Comparison of ENCODE assay signal across 1 cellular context in the genomic region with DNA sequence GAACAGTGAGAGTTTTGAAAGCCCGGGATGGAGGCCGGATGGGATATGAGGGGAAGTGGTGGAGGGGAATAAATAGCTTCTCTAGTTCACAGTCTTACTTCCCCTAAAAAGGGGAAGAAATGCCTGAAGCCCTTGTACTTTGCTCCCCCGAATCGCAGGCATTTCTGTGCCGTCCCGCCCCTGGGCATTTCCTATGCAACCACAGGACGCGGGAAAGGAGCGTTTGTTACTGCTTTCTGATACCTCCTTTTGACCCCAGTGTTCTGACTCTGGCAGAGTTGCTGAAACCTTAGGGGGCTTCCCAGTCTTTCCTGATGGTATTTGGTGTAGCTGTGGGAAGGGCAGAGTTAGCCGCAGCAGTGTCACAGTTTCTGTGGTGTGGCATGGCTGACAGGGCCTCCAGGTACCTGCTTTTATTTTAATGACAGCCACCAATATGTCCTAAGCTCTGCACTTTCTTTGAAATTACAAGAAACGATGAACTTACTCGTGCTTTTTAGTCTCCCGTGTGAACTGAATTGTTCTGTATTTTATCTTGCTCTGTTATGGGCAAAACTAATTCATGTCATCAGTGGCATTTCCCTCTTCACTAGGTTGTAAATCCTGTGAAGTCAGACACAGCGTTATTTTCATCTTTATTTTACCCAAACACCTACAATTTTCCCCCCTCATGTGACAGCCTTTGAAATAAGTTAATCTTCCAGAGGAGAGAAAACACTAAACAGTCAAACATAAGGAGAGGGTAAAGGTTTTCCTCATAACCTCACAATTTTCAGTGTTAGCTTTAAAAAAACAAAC.
A peak's percentile ranks its signal among the peaks of the same experiment; 100 is the strongest.
TF ChIP-seq lines count a peak whose summit lies in the region.

No MANE protein-coding gene starts in this region.

TF ChIP-seq in HepG2, 621 proteins besides CTCF, POLR2A, EP300 and RAD21 (continued from another document and continues in another):
- TF ChIP-seq, protein P1, sequence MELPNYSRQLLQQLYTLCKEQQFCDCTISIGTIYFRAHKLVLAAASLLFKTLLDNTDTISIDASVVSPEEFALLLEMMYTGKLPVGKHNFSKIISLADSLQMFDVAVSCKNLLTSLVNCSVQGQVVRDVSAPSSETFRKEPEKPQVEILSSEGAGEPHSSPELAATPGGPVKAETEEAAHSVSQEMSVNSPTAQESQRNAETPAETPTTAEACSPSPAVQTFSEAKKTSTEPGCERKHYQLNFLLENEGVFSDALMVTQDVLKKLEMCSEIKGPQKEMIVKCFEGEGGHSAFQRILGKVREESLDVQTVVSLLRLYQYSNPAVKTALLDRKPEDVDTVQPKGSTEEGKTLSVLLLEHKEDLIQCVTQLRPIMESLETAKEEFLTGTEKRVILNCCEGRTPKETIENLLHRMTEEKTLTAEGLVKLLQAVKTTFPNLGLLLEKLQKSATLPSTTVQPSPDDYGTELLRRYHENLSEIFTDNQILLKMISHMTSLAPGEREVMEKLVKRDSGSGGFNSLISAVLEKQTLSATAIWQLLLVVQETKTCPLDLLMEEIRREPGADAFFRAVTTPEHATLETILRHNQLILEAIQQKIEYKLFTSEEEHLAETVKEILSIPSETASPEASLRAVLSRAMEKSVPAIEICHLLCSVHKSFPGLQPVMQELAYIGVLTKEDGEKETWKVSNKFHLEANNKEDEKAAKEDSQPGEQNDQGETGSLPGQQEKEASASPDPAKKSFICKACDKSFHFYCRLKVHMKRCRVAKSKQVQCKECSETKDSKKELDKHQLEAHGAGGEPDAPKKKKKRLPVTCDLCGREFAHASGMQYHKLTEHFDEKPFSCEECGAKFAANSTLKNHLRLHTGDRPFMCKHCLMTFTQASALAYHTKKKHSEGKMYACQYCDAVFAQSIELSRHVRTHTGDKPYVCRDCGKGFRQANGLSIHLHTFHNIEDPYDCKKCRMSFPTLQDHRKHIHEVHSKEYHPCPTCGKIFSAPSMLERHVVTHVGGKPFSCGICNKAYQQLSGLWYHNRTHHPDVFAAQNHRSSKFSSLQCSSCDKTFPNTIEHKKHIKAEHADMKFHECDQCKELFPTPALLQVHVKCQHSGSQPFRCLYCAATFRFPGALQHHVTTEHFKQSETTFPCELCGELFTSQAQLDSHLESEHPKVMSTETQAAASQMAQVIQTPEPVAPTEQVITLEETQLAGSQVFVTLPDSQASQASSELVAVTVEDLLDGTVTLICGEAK (IDR thresholded peaks at IDR 0.05) = no peak
- TF ChIP-seq, protein P1 (CRISPR knock-in tag; IDR thresholded peaks at IDR 0.05) = no peak
- TF ChIP-seq MEIS1 (CRISPR knock-in tag; IDR thresholded peaks at IDR 0.05; ENCODE audit: borderline replicate concordance) (no peak), KDM1A (CRISPR knock-in tag; IDR thresholded peaks at IDR 0.05) (no peak), POGZ (CRISPR knock-in tag; IDR thresholded peaks at IDR 0.05) (no peak), KLF16 (CRISPR knock-in tag; IDR thresholded peaks at IDR 0.05) (no peak), ZNF296 (CRISPR knock-in tag; conservative IDR thresholded peaks at IDR 0.05) (no peak), ZNF432 (CRISPR knock-in tag; IDR thresholded peaks at IDR 0.05; ENCODE audit: borderline replicate concordance) (no peak), SP1 (IDR thresholded peaks at IDR 0.05) (no peak), SP1 (CRISPR knock-in tag; IDR thresholded peaks at IDR 0.05) (no peak), ZSCAN12 (CRISPR knock-in tag; IDR thresholded peaks at IDR 0.05) (no peak), SCMH1 (CRISPR knock-in tag; IDR thresholded peaks at IDR 0.05; ENCODE audit: borderline replicate concordance) (no peak), ZNF572 (CRISPR knock-in tag; IDR thresholded peaks at IDR 0.05) (no peak), ZSCAN31 (CRISPR knock-in tag; IDR thresholded peaks at IDR 0.05; ENCODE audit: low read depth) (no peak), ZNF382 (CRISPR knock-in tag; IDR thresholded peaks at IDR 0.05; ENCODE audit: borderline replicate concordance) (no peak), ARNT2 (CRISPR knock-in tag; IDR thresholded peaks at IDR 0.05; ENCODE audit: low read depth) (no peak), HDAC1 (CRISPR knock-in tag; IDR thresholded peaks at IDR 0.05) (peak; percentile 59), U2AF2 (IDR thresholded peaks at IDR 0.05; ENCODE audit: low read depth, low read length) (no peak), POLR2AphosphoS5 (IDR thresholded peaks at IDR 0.05; ENCODE audit: low read depth, low read length) (no peak), ZNF776 (CRISPR knock-in tag; IDR thresholded peaks at IDR 0.05) (no peak), EED (CRISPR knock-in tag; IDR thresholded peaks at IDR 0.05) (no peak), FOXJ3 (CRISPR knock-in tag; IDR thresholded peaks at IDR 0.05; ENCODE audit: borderline replicate concordance) (no peak), PAX8 (CRISPR knock-in tag; IDR thresholded peaks at IDR 0.05; ENCODE audit: borderline replicate concordance) (no peak), LCORL (IDR thresholded peaks at IDR 0.05) (no peak), LCORL (CRISPR knock-in tag; IDR thresholded peaks at IDR 0.05) (peak; percentile 78), NFYB (CRISPR knock-in tag; IDR thresholded peaks at IDR 0.05) (0 out of 2 replicates have a peak, but pooled peaks have one; percentile 1), ZNF207 (IDR thresholded peaks at IDR 0.05; ENCODE audit: borderline replicate concordance) (no peak), ZBTB21 (CRISPR knock-in tag; IDR thresholded peaks at IDR 0.05) (no peak), JUND (CRISPR knock-in tag; IDR thresholded peaks at IDR 0.05) (no peak)
- TF ChIP-seq, protein P2, sequence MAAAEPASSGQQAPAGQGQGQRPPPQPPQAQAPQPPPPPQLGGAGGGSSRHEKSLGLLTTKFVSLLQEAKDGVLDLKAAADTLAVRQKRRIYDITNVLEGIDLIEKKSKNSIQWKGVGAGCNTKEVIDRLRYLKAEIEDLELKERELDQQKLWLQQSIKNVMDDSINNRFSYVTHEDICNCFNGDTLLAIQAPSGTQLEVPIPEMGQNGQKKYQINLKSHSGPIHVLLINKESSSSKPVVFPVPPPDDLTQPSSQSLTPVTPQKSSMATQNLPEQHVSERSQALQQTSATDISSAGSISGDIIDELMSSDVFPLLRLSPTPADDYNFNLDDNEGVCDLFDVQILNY (CRISPR knock-in tag; conservative IDR thresholded peaks at IDR 0.05) = no peak; the same call in 1 of the 2 replicates
- TF ChIP-seq, protein P3, sequence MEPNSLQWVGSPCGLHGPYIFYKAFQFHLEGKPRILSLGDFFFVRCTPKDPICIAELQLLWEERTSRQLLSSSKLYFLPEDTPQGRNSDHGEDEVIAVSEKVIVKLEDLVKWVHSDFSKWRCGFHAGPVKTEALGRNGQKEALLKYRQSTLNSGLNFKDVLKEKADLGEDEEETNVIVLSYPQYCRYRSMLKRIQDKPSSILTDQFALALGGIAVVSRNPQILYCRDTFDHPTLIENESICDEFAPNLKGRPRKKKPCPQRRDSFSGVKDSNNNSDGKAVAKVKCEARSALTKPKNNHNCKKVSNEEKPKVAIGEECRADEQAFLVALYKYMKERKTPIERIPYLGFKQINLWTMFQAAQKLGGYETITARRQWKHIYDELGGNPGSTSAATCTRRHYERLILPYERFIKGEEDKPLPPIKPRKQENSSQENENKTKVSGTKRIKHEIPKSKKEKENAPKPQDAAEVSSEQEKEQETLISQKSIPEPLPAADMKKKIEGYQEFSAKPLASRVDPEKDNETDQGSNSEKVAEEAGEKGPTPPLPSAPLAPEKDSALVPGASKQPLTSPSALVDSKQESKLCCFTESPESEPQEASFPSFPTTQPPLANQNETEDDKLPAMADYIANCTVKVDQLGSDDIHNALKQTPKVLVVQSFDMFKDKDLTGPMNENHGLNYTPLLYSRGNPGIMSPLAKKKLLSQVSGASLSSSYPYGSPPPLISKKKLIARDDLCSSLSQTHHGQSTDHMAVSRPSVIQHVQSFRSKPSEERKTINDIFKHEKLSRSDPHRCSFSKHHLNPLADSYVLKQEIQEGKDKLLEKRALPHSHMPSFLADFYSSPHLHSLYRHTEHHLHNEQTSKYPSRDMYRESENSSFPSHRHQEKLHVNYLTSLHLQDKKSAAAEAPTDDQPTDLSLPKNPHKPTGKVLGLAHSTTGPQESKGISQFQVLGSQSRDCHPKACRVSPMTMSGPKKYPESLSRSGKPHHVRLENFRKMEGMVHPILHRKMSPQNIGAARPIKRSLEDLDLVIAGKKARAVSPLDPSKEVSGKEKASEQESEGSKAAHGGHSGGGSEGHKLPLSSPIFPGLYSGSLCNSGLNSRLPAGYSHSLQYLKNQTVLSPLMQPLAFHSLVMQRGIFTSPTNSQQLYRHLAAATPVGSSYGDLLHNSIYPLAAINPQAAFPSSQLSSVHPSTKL (CRISPR knock-in tag; IDR thresholded peaks at IDR 0.05) = 0 out of 2 replicates have a peak, but pooled peaks have one; percentile 39
- TF ChIP-seq, protein P4, sequence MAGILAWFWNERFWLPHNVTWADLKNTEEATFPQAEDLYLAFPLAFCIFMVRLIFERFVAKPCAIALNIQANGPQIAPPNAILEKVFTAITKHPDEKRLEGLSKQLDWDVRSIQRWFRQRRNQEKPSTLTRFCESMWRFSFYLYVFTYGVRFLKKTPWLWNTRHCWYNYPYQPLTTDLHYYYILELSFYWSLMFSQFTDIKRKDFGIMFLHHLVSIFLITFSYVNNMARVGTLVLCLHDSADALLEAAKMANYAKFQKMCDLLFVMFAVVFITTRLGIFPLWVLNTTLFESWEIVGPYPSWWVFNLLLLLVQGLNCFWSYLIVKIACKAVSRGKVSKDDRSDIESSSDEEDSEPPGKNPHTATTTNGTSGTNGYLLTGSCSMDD (CRISPR knock-in tag; IDR thresholded peaks at IDR 0.05) = no peak
- TF ChIP-seq, protein P5, sequence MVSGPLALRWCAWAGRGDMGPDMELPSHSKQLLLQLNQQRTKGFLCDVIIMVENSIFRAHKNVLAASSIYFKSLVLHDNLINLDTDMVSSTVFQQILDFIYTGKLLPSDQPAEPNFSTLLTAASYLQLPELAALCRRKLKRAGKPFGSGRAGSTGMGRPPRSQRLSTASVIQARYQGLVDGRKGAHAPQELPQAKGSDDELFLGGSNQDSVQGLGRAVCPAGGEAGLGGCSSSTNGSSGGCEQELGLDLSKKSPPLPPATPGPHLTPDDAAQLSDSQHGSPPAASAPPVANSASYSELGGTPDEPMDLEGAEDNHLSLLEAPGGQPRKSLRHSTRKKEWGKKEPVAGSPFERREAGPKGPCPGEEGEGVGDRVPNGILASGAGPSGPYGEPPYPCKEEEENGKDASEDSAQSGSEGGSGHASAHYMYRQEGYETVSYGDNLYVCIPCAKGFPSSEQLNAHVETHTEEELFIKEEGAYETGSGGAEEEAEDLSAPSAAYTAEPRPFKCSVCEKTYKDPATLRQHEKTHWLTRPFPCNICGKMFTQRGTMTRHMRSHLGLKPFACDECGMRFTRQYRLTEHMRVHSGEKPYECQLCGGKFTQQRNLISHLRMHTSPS (CRISPR knock-in tag; IDR thresholded peaks at IDR 0.05; ENCODE audit: low read depth) = no peak
- TF ChIP-seq, protein P6, sequence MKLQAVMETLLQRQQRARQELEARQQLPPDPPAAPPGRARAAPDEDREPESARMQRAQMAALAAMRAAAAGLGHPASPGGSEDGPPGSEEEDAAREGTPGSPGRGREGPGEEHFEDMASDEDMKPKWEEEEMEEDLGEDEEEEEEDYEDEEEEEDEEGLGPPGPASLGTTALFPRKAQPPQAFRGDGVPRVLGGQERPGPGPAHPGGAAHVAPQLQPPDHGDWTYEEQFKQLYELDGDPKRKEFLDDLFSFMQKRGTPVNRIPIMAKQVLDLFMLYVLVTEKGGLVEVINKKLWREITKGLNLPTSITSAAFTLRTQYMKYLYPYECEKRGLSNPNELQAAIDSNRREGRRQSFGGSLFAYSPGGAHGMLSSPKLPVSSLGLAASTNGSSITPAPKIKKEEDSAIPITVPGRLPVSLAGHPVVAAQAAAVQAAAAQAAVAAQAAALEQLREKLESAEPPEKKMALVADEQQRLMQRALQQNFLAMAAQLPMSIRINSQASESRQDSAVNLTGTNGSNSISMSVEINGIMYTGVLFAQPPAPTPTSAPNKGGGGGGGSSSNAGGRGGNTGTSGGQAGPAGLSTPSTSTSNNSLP (IDR thresholded peaks at IDR 0.05; ENCODE audit: low read depth, low read length) = no peak
- TF ChIP-seq, protein P7, sequence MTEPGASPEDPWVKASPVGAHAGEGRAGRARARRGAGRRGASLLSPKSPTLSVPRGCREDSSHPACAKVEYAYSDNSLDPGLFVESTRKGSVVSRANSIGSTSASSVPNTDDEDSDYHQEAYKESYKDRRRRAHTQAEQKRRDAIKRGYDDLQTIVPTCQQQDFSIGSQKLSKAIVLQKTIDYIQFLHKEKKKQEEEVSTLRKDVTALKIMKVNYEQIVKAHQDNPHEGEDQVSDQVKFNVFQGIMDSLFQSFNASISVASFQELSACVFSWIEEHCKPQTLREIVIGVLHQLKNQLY (CRISPR knock-in tag; IDR thresholded peaks at IDR 0.05) = no peak
- TF ChIP-seq, protein P8, sequence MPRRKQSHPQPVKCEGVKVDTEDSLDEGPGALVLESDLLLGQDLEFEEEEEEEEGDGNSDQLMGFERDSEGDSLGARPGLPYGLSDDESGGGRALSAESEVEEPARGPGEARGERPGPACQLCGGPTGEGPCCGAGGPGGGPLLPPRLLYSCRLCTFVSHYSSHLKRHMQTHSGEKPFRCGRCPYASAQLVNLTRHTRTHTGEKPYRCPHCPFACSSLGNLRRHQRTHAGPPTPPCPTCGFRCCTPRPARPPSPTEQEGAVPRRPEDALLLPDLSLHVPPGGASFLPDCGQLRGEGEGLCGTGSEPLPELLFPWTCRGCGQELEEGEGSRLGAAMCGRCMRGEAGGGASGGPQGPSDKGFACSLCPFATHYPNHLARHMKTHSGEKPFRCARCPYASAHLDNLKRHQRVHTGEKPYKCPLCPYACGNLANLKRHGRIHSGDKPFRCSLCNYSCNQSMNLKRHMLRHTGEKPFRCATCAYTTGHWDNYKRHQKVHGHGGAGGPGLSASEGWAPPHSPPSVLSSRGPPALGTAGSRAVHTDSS (CRISPR knock-in tag; conservative IDR thresholded peaks at IDR 0.05) = no peak
